Comparison of ENCODE assay signal across 12 cellular contexts in the genomic region with DNA sequence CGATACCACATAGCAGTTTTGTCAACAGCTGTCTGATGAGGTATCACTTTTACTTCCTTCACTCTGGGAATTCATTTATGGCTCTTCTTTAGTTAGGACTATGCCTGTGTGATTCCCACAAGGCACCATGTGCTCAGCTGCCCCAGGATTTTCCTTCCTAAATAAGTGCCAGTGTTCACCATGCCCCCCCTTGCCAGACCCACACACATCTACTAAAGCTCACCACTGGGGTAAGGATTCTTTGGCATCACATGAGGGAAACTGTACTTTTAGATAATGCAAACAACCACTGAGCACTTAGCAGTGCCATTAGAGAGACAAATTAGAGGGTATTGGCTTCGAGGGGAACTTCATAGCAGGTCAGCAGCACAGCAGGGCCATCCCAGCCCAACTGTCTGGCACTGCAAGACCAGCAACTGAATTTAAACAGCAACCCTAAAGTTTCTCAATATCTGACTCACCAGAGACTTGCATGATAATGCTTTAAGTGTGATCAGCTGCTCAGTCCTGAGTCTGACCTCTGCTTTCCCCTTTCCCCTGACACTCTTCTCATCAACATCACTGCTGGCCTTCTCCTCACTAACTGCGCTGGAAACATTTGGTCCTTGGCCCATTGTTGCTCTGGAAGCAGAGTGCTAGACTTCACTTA.
DNase-seq lines count a peak whose midpoint lies in the region; ATAC-seq and TF ChIP-seq lines count a peak whose summit lies in the region.
"Had no signal": no experiment of that assay in that cellular context is flagged by ENCODE, and none has a peak within 500 bp of the region (broad histone marks: within the 10 kb centered on the region; RNA-seq: fewer than 3 reads in every experiment).

No MANE protein-coding gene starts in this region.

- H3K4me3 ChIP-seq in hepatocyte: no peak overlapping the region
- no peak overlapping the region for H3K4me3 ChIP-seq in upper lobe of left lung

- ATAC-seq in upper lobe of left lung (ENCODE audit: low FRiP score in 2 of 2): peak; percentile 80 to 92
- ATAC-seq in HG02852 (IDR thresholded peaks at IDR 0.05; ENCODE audit: unreplicated experiment): no peak
- ATAC-seq in GM19324 (IDR thresholded peaks at IDR 0.05; ENCODE audit: low FRiP score, unreplicated experiment): no peak
- ATAC-seq: stimulated activated naive CD8-positive, alpha-beta T cell treated with anti-CD3 and anti-CD28 coated beads, Interleukin-15, amount 100 ng/mL, for 72 hours had no signal

- no peaks in the 10 kb centered on the region for H3K79me2 ChIP-seq in hepatocyte

- peak in 1 of 4 donors; percentile 56 for TF ChIP-seq POLR2A in upper lobe of left lung (IDR thresholded peaks at IDR 0.05)

- no peaks in the 10 kb centered on the region for H3K4me1 ChIP-seq in hepatocyte (ENCODE audit: insufficient read depth)
- peaks cover 8 to 29% (median 19%) of the 10 kb centered on the region in 4 donors for H3K4me1 ChIP-seq in upper lobe of left lung

- H3K36me3 ChIP-seq in hepatocyte (replicated peaks; ENCODE audit: insufficient read depth, low read depth) (no peaks in the 10 kb centered on the region), upper lobe of left lung (no peaks in the 10 kb centered on the region)

- WGBS in hepatocyte (ENCODE audit: low lambda C conversion rate, missing lambda C conversion rate): 74% methylated on average over 3 of the region's 3 CpGs
- 59 to 69% methylated on average over 3 of the region's 3 CpGs for WGBS in upper lobe of left lung, 2 donors

- H3K27ac ChIP-seq in hepatocyte: no peak overlapping the region
- H3K27ac ChIP-seq in upper lobe of left lung: peak overlapping the region in 1 of 4 donors; percentile 50
- H3K27ac ChIP-seq: 22Rv1 had no signal

- no peak overlapping the region for H3K4me2 ChIP-seq in hepatocyte

- no peak overlapping the region for H2AFZ ChIP-seq in hepatocyte

- no peaks in the 10 kb centered on the region for H4K20me1 ChIP-seq in hepatocyte (ENCODE audit: insufficient read depth, poor library complexity, severe bottlenecking)

- H3K27me3 ChIP-seq in hepatocyte (no peaks in the 10 kb centered on the region), upper lobe of left lung (no peaks in the 10 kb centered on the region)

- TF ChIP-seq EP300 in upper lobe of left lung (IDR thresholded peaks at IDR 0.05): peak in 1 of 4 donors; percentile 75

- H3K9me2 ChIP-seq in hepatocyte (replicated peaks; ENCODE audit: insufficient read depth): no peaks in the 10 kb centered on the region

- DNase-seq in NCI-H2171 treated with DMSO at 0.1 percent for 48 hours (lab: John Stamatoyannopoulos, UW) (peak; percentile 11), NCI-H2171 (lab: John Stamatoyannopoulos, UW) (no peak), amniotic epithelial cell (ENCODE audit: low read depth) (peak; percentile 31), hepatocyte (ENCODE audit: low spot score) (peak; percentile 12), upper lobe of left lung (peak in 1 of 2 donors; percentile 43), NCI-H1436 (lab: John Stamatoyannopoulos, UW) (no peak)
- DNase-seq: anterior cingulate cortex; NCI-H446 treated with DMSO at 0.1 percent for 48 hours; stimulated activated naive CD8-positive, alpha-beta T cell treated with anti-CD3 and anti-CD28 coated beads, Interleukin-15, amount 100 ng/mL, for 72 hours had no signal

- TF ChIP-seq CTCF in hepatocyte (IDR thresholded peaks at IDR 0.05; ENCODE audit: poor library complexity): no peak
- no peak for TF ChIP-seq CTCF in upper lobe of left lung (IDR thresholded peaks at IDR 0.05)

- H3K9me3 ChIP-seq in hepatocyte (ENCODE audit: low read depth): no peaks in the 10 kb centered on the region
- no peaks in the 10 kb centered on the region for H3K9me3 ChIP-seq in upper lobe of left lung

Comparison
In these comparisons a context has a peak if more than half of its experiments do, and no peak if none do; other contexts are left out.
1. DNase-seq: peak in NCI-H2171 treated with DMSO at 0.1 percent for 48 hours (single experiment), amniotic epithelial cell (single experiment) and hepatocyte (single experiment); none in NCI-H2171 (single experiment) and NCI-H1436 (single experiment).
2. ATAC-seq: peak in upper lobe of left lung (2 of 2); none in HG02852 (single experiment) and GM19324 (single experiment).